ENCODE assay signal across 8 cellular contexts in genomic region chr6:30238178-30238795, GRCh38.
DNase-seq lines count a peak whose midpoint lies in the region; ATAC-seq, FAIRE-seq and TF ChIP-seq lines count a peak whose summit lies in the region.

No MANE protein-coding gene starts in this region.

- no peaks in the 10 kb centered on the region for H3K36me3 ChIP-seq in OCI-LY3 (replicated peaks; ENCODE audit: low read depth, low read length)

- no peak for ATAC-seq in GM18498 (IDR thresholded peaks at IDR 0.05; ENCODE audit: unreplicated experiment)

- peak overlapping the region; percentile 22 for H3K4me2 ChIP-seq in OCI-LY3 (ENCODE audit: low read length)

- no peak overlapping the region for H3K9ac ChIP-seq in OCI-LY3 (ENCODE audit: low read length)

- H3K27me3 ChIP-seq in OCI-LY3 (ENCODE audit: low read depth, low read length): peaks cover 5% of the 10 kb centered on the region; the same call in 1 of the 2 replicates

- no peaks in the 10 kb centered on the region for H4K20me1 ChIP-seq in OCI-LY3 (ENCODE audit: insufficient read depth, low read length)

- no peaks in the 10 kb centered on the region for H3K79me2 ChIP-seq in OCI-LY3 (ENCODE audit: low read length)

- H3K4me1 ChIP-seq in OCI-LY3 (ENCODE audit: low read length): no peaks in the 10 kb centered on the region

- FAIRE-seq in urothelium cell line (lab: Jason Lieb, UNC): no peak

- DNase-seq in stimulated activated CD4-positive, alpha-beta T cell treated with anti-CD3 and anti-CD28 coated beads, Interleukin-4, amount 100 ng/mL, for 24 hours: peak; percentile 28
- no peak for DNase-seq in stimulated activated CD4-positive, alpha-beta T cell treated with anti-CD3 and anti-CD28 coated beads, Interleukin-12 subunit alpha, Interleukin-12 subunit beta, amount 100 ng/mL, for 4 hours
- peak; percentile 29 for DNase-seq in fibroblast of peridontal ligament (ENCODE audit: extremely low read depth)
- peak; percentile 45 for DNase-seq in urothelium cell line (ENCODE audit: low spot score)
- DNase-seq in T-helper 9 cell: no peak
- no peak for DNase-seq in T1000 (lab: John Stamatoyannopoulos, UW)

- no peaks in the 10 kb centered on the region for H3K9me3 ChIP-seq in OCI-LY3 (ENCODE audit: insufficient read depth, low read length)

- no peak overlapping the region for H2AFZ ChIP-seq in OCI-LY3 (ENCODE audit: low read depth, low read length)

- H3K27ac ChIP-seq in OCI-LY3 (ENCODE audit: low read length): no peak overlapping the region

- no peak overlapping the region for H3K4me3 ChIP-seq in OCI-LY3 (ENCODE audit: low read length)

- TF ChIP-seq CTCF in OCI-LY3 (IDR thresholded peaks at IDR 0.05; ENCODE audit: low read depth, low read length): peak; percentile 49

Comparison
In these comparisons a context has a peak if more than half of its experiments do, and no peak if none do; other contexts are left out.
1. DNase-seq: peak in stimulated activated CD4-positive, alpha-beta T cell treated with anti-CD3 and anti-CD28 coated beads, Interleukin-4, amount 100 ng/mL, for 24 hours (single experiment), fibroblast of peridontal ligament (single experiment) and urothelium cell line (single experiment); none in stimulated activated CD4-positive, alpha-beta T cell treated with anti-CD3 and anti-CD28 coated beads, Interleukin-12 subunit alpha, Interleukin-12 subunit beta, amount 100 ng/mL, for 4 hours (single experiment), T-helper 9 cell (single experiment) and T1000 (single experiment).